In the genomic region with DNA sequence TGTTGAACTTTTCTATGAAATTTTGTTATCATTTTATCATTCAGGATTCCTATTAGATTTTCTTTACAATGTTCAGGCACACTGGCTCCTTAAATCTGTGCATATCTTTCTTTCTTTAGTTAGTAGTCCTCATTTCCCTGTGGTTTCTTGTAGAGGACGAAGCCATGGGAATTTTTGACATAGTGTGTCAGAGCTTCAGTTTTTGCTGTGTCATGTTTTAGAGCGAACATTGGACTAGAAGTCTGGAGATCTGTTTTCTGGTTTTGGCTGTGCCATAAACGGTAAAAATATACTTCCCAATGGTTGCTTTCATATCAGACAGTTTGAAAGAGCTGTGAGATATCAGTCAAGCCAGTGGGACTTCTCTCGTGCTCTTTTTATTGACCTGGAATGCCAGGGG, we compare ENCODE assay signal across 23 cellular contexts.
"Had no signal": no experiment of that assay in that cellular context is flagged by ENCODE, and none has a peak within 500 bp of the region (broad histone marks: within the 10 kb centered on the region; RNA-seq: fewer than 3 reads in every experiment).

No MANE protein-coding gene starts in this region.

- H3K4me3 Mint-ChIP-seq: activated naive CD4-positive, alpha-beta T cell treated with anti-CD3 and anti-CD28 coated beads, Interleukin-2, amount 50 U/mL, for 24 hours; activated T-cell treated with anti-CD3 and anti-CD28 coated beads, Interleukin-2, amount 50 U/mL, for 72 hours; natural killer cell; T-helper 1 cell treated with Interleukin-12 subunit alpha and Interleukin-12 subunit beta and Interleukin-4 antibody, amounts not matched to agents 30 μg/mL and 1 μg/mL, for 36 hours had no signal

- H3K9me3 ChIP-seq: adrenal gland, ovary had no signal

- H3K27me3 ChIP-seq: adrenal gland, esophagus muscularis mucosa, hepatocyte, ovary, sigmoid colon, tibial artery had no signal

- H3K79me2 ChIP-seq: hepatocyte had no signal

- H3K4me3 ChIP-seq: adrenal gland, esophagus muscularis mucosa, hepatocyte, ovary, sigmoid colon, tibial artery had no signal

- DNase-seq: activated CD4-positive, alpha-beta T cell treated with anti-CD3 and anti-CD28 coated beads for 1 hour; activated CD8-positive, alpha-beta memory T cell treated with anti-CD3 and anti-CD28 coated beads for 24 hours; activated CD8-positive, alpha-beta memory T cell treated with anti-CD3 and anti-CD28 coated beads, Interleukin-2, amount 50 U/mL, for 48 hours; activated gamma-delta T cell; activated T-cell treated with anti-CD3 and anti-CD28 coated beads, Interleukin-2, amount 50 U/mL, for 72 hours; adrenal gland; cerebellar nuclear complex; cortex of kidney; left cardiac atrium; mesendoderm; natural killer cell; ovary; sigmoid colon; stimulated activated CD8-positive, alpha-beta memory T cell treated with anti-CD3 and anti-CD28 coated beads, Interleukin-4, amount 100 ng/mL, for 48 hours; stimulated activated naive CD4-positive, alpha-beta T cell treated with Interleukin-2 at 50 U/mL for 16 hours; tibial artery; WERI-Rb-1 had no signal

- H3K27ac ChIP-seq: adrenal gland, esophagus muscularis mucosa, hepatocyte, ovary, sigmoid colon, tibial artery, WERI-Rb-1 had no signal

- H2AFZ ChIP-seq: hepatocyte had no signal

- H3K4me1 Mint-ChIP-seq: activated naive CD4-positive, alpha-beta T cell treated with anti-CD3 and anti-CD28 coated beads, Interleukin-2, amount 50 U/mL, for 24 hours; natural killer cell had no signal

- FAIRE-seq: bronchial epithelial cell, endometrium had no signal

- H3K4me2 ChIP-seq: hepatocyte had no signal

- ATAC-seq: activated T-cell treated with anti-CD3 and anti-CD28 coated beads, Interleukin-2, amount 50 U/mL, for 72 hours; left cardiac atrium; natural killer cell had no signal

- H3K9me3 Mint-ChIP-seq: natural killer cell had no signal

- H3K4me1 ChIP-seq: adrenal gland, esophagus muscularis mucosa, sigmoid colon, tibial artery had no signal

- H3K36me3 ChIP-seq: adrenal gland, esophagus muscularis mucosa, ovary, sigmoid colon, tibial artery, WERI-Rb-1 had no signal

- H3K27ac Mint-ChIP-seq: activated naive CD4-positive, alpha-beta T cell treated with anti-CD3 and anti-CD28 coated beads, Interleukin-2, amount 50 U/mL, for 24 hours; activated T-cell treated with anti-CD3 and anti-CD28 coated beads, Interleukin-2, amount 50 U/mL, for 72 hours; natural killer cell; T-helper 1 cell treated with Interleukin-12 subunit alpha and Interleukin-12 subunit beta and Interleukin-4 antibody, amounts not matched to agents 30 μg/mL and 1 μg/mL, for 36 hours had no signal
